In genomic region chr11:68037481-68038225, GRCh38 we compare ENCODE assay signal across 11 cellular contexts. TPM values are rescaled to one million over a fixed set of nuclear protein-coding genes. Genes with fewer than 3 reads are reported as not detected.
DNase-seq lines count a peak whose midpoint lies in the region; ATAC-seq, FAIRE-seq and TF ChIP-seq lines count a peak whose summit lies in the region.
"Had no signal": no experiment of that assay in that cellular context is flagged by ENCODE, and none has a peak within 500 bp of the region (broad histone marks: within the 10 kb centered on the region; RNA-seq: fewer than 3 reads in every experiment).

No MANE protein-coding gene starts in this region.

- POLR2A ChIA-PET in A549 (lab: Yijun Ruan, JAX) (interaction anchor here (0.6 to 2.4 kb wide), 6 partner anchors 9 to 97 kb away, joined by 3 to 13 read pairs (median 5); partner anchors contain the start of gene ALDH3B1), K562 (lab: Yijun Ruan, JAX) (interaction anchor here (0.6 to 1.7 kb wide), 6 partner anchors 9 to 81 kb away, joined by 3 to 8 read pairs (median 4); no protein-coding TSS in a partner anchor)

- FAIRE-seq in A549 (lab: Jason Lieb, UNC) (no peak), K562 (lab: Jason Lieb, UNC) (no peak)
- FAIRE-seq: G401.6 had no signal

- H3K27ac ChIP-seq in A549 (peak overlapping the region; percentile 95 to 96), HUES64 (ENCODE audit: low read depth, low read length) (peak overlapping the region; percentile 13), K562 (ENCODE audit: extremely low read depth, low read depth, low read length) (peak overlapping the region; percentile 83; the same call in 2 of the 3 replicates)

- peaks cover 40% of the 10 kb centered on the region for H3K79me2 ChIP-seq in K562 (ENCODE audit: control insufficient read depth, insufficient read depth, low read length)

- H3K4me1 ChIP-seq in A549 (peaks cover 49% of the 10 kb centered on the region), HUES64 (ENCODE audit: insufficient read depth, low read length) (peaks cover 15% of the 10 kb centered on the region; the same call in 1 of the 2 replicates), K562 (replicated peaks in 1 of 2; ENCODE audit: control insufficient read depth in 2 of 2, insufficient read depth in 2 of 2, low read length in 2 of 2) (peaks cover 36 to 80% of the 10 kb centered on the region in 2 experiments)

- H3K36me3 ChIP-seq in HUES64 (ENCODE audit: insufficient read depth, low read length) = peaks cover 21% of the 10 kb centered on the region
- H3K36me3 ChIP-seq in K562 (ENCODE audit: control insufficient read depth, insufficient read depth, low read length) = peaks cover 49% of the 10 kb centered on the region; the same call in 2 of the 3 replicates

- no peak overlapping the region for H2AFZ ChIP-seq in K562 (ENCODE audit: low read depth, low read length)

- no peaks in the 10 kb centered on the region for H3K36me3 Mint-ChIP-seq in naive B cell

- no peak for TF ChIP-seq EP300 in A549 (IDR thresholded peaks at IDR 0.05)
- TF ChIP-seq EP300 in K562 (IDR thresholded peaks at IDR 0.05; ENCODE audit: low read length) = no peak

- no peaks in the 10 kb centered on the region for H3K9me1 ChIP-seq in K562 (ENCODE audit: control insufficient read depth, insufficient read depth, low read length)

- H3K27me3 Mint-ChIP-seq in naive B cell = no peaks in the 10 kb centered on the region

- peaks cover 27 to 37% (median 37%) of the 10 kb centered on the region in 3 donors for H3K4me1 Mint-ChIP-seq in naive B cell

- no peak for TF ChIP-seq CTCF in A549 (IDR thresholded peaks at IDR 0.05)
- TF ChIP-seq CTCF in K562 (IDR thresholded peaks at IDR 0.05 in 2 of 3, conservative IDR thresholded peaks at IDR 0.05 in 1 of 3; ENCODE audit: insufficient read depth in 2 of 3, low read depth in 1 of 3, low read length in 3 of 3) = no peak

- H3K27ac Mint-ChIP-seq in naive B cell = peak overlapping the region in 4 of 6 donors; percentile 65 to 96 (median 74)

- H3K9ac ChIP-seq in HUES64 (ENCODE audit: low read depth, low read length) = no peak overlapping the region
- H3K9ac ChIP-seq in K562 (ENCODE audit: insufficient read depth in 1 of 2, low read depth in 2 of 2, low read length in 2 of 2) = peak overlapping the region; percentile 72 to 90; a peak in 3 of 4 replicates

- no peaks in the 10 kb centered on the region for H3K9me3 ChIP-seq in A549
- H3K9me3 ChIP-seq in HUES64 (ENCODE audit: insufficient read depth, low read depth, low read length) = no peaks in the 10 kb centered on the region
- H3K9me3 ChIP-seq in K562 (replicated peaks; ENCODE audit: control insufficient read depth, insufficient read depth, low read depth, low read length) = no peaks in the 10 kb centered on the region

- no peak for DNase-seq in A549 (ENCODE audit: low read depth in 1 of 2, low spot score in 1 of 2)
- no peak for DNase-seq in K562 (ENCODE audit: extremely low read depth in 1 of 4, low spot score in 3 of 4)
- DNase-seq in naive B cell = no peak
- no peak for DNase-seq in ACHN
- DNase-seq in NCI-H748 treated with DMSO at 0.1 percent for 48 hours (lab: John Stamatoyannopoulos, UW) = no peak
- no peak for DNase-seq in stimulated activated naive CD4-positive, alpha-beta T cell (lab: John Stamatoyannopoulos, UW)
- DNase-seq: GOT3, NCI-H1930 had no signal

- no peak for ATAC-seq in A549
- ATAC-seq in K562 = no peak
- no peak for ATAC-seq in naive B cell (ENCODE audit: low read depth in 2 of 2)
- ATAC-seq in GM18517 (IDR thresholded peaks at IDR 0.05; ENCODE audit: unreplicated experiment) = no peak

- H3K4me3 ChIP-seq in A549 (no peak overlapping the region), HUES64 (ENCODE audit: low read length) (no peak overlapping the region), K562 (no peak overlapping the region)

- WGBS in A549 (ENCODE audit: missing lambda C conversion rate) = 84% methylated on average over 19 of the region's 20 CpGs
- 93% methylated on average over 20 of the region's 20 CpGs for WGBS in HUES64
- WGBS in K562 (ENCODE audit: insufficient coverage, low coverage, missing lambda C conversion rate) = 80% methylated on average over 18 of the region's 20 CpGs

- no peaks in the 10 kb centered on the region for H3K27me3 ChIP-seq in HUES64 (ENCODE audit: insufficient read depth, low read length)
- H3K27me3 ChIP-seq in K562 (ENCODE audit: control insufficient read depth in 2 of 2, insufficient read depth in 2 of 2, low read length in 2 of 2) = no peaks in the 10 kb centered on the region

- intact Hi-C loops in K562 (cut with micrococcal nuclease) = no loop called here

- in situ Hi-C loops in K562 (cut with MboI) = no loop called here
- in situ Hi-C loops in ACHN (cut with HindIII; ENCODE audit: low pct_ligation_motif_present, low pct_unique_long_range_greater_than_20kb, low sequenced_read_pairs) = no loop called here

- no peak for TF ChIP-seq POLR2A in A549 (IDR thresholded peaks at IDR 0.05; ENCODE audit: low read length)
- no peak for TF ChIP-seq POLR2A in K562 (conservative IDR thresholded peaks at IDR 0.05)

- TF ChIP-seq RAD21 in A549 (conservative IDR thresholded peaks at IDR 0.05 in 1 of 2, IDR thresholded peaks at IDR 0.05 in 1 of 2) (no peak), K562 (CRISPR knock-in tag; conservative IDR thresholded peaks at IDR 0.05 in 1 of 2, IDR thresholded peaks at IDR 0.05 in 1 of 2) (no peak)

- H4K20me1 ChIP-seq in K562 (replicated peaks; ENCODE audit: control insufficient read depth, insufficient read depth, low read length) = no peaks in the 10 kb centered on the region

- no peaks in the 10 kb centered on the region for H3K9me3 Mint-ChIP-seq in naive B cell

- H3K4me3 Mint-ChIP-seq in naive B cell = peak overlapping the region; percentile 51 to 84 (median 64)

- no TSS peak for BruUV-seq in K562 (replicated peaks; lab: Mats Ljungman, UMichigan)

- CTCF ChIA-PET in A549 (lab: Yijun Ruan, JAX) = interaction anchor here (0.6 to 7.3 kb wide), 6 partner anchors 10 to 171 kb away, joined by 3 to 60 read pairs (median 6); partner anchors contain the start of gene ALDH3B1
- CTCF ChIA-PET in K562 (lab: Yijun Ruan, JAX; ENCODE audit: low intra/inter-chr PET ratio) = no interaction called here

- peak overlapping the region; percentile 94 for H3K4me2 ChIP-seq in A549
- no peak overlapping the region; the same call in 1 of the 2 replicates for H3K4me2 ChIP-seq in K562 (ENCODE audit: insufficient read depth, low read length)

RNA-seq across cellular contexts. Expression of gene TCIRG1, which starts 1.2 kb away (rescaled TPM):
- polyA plus RNA-seq in A549 (2011; rRNA removed) = 36.3 and 49.4 TPM in 2 replicates
- polyA plus RNA-seq in A549 (2012; cell fraction: cytosol; rRNA removed) = 99.5 and 132 TPM in 2 replicates
- 1,336 and 1,871 TPM in 2 replicates for polyA plus RNA-seq in A549 (2012; cell fraction: nucleus; rRNA removed)
- 94.9 to 120 TPM (median 115 TPM) in 3 replicates for polyA plus RNA-seq in A549 (2017; fragmentation: RNase III; extraction: RNeasy Plus Mini Kit Qiagen cat#74134 plus additional on column Dnase treatment)
- polyA minus RNA-seq in A549 (2011; rRNA and poly(A)+ RNA removed) = 33.0 and 50.4 TPM in 2 replicates
- polyA plus RNA-seq in HUES64 (2013, experiment 1 of 2) = 11.7 TPM
- polyA plus RNA-seq in HUES64 (2013, experiment 2 of 2) = 11.7 TPM
- 106 and 531 TPM in 2 replicates for total RNA-seq in K562 (2011; cell fraction: chromatin; rRNA removed; ENCODE audit: low replicate concordance)
- total RNA-seq in K562 (2011; cell fraction: nucleolus; rRNA removed) = 492 and 517 TPM in 2 replicates
- total RNA-seq in K562 (2011; cell fraction: nucleoplasm; rRNA removed) = 190 and 232 TPM in 2 replicates
- total RNA-seq in K562 (2014; rRNA removed) = 78.0 and 82.8 TPM in 2 replicates
- total RNA-seq in K562 (2014; rRNA removed; fragmentation: Illumina TruSeq; extraction: Trizol) = 2.5 and 5.5 TPM in 2 replicates
- total RNA-seq in K562 (2015; rRNA removed; fragmentation: Illumina TruSeq; extraction: Trizol) = 24.4 and 28.7 TPM in 2 replicates
- total RNA-seq in K562 (2021) = 96.4 and 108 TPM in 2 replicates
- 31.1 and 72.7 TPM in 2 replicates for polyA plus RNA-seq in K562 (2011; rRNA removed)
- 56.1 and 92.6 TPM in 2 replicates for polyA plus RNA-seq in K562 (2011; cell fraction: cytosol; rRNA removed)
- 923 and 1,215 TPM in 2 replicates for polyA plus RNA-seq in K562 (2011; cell fraction: nucleus; rRNA removed)
- polyA plus RNA-seq in K562 (2012) = 55.4 and 115 TPM in 2 replicates
- polyA plus RNA-seq in K562 (2014; fragmentation: Illumina TruSeq; extraction: Trizol) = 13.1 and 33.3 TPM in 2 replicates
- 1 to 10 TPM in 1 of 2 experiments, under 1 TPM in 1; 0.49 to 1.9 TPM for polyA plus RNA-seq in K562 (2014; fragmentation: Nextera tagmentation; extraction: Ambion mirVana)
- 113 and 143 TPM in 2 replicates for polyA plus RNA-seq in K562 (2014; rRNA removed)
- polyA minus RNA-seq in K562 (2011; rRNA and poly(A)+ RNA removed) = 9.7 and 11.0 TPM in 2 replicates
- polyA minus RNA-seq in K562 (2011; cell fraction: cytosol; rRNA and poly(A)+ RNA removed) = 28.2 and 33.0 TPM in 2 replicates
- 139 and 154 TPM in 2 replicates for polyA minus RNA-seq in K562 (2011; cell fraction: nucleus; rRNA and poly(A)+ RNA removed)
- 10 to 100 TPM; 16.4 to 44.9 (median 26.6) TPM for polyA plus RNA-seq in naive B cell (ENCODE audit: low read depth in 6 of 6)

RNA-seq across cellular contexts. Expression of gene NDUFS8, which starts 7.2 kb away (rescaled TPM):
- polyA plus RNA-seq in A549 (2011; rRNA removed) = 71.0 and 73.7 TPM in 2 replicates
- polyA plus RNA-seq in A549 (2012; cell fraction: cytosol; rRNA removed) = 361 and 428 TPM in 2 replicates
- polyA plus RNA-seq in A549 (2012; cell fraction: nucleus; rRNA removed) = 379 and 494 TPM in 2 replicates
- 283 to 300 TPM (median 298 TPM) in 3 replicates for polyA plus RNA-seq in A549 (2017; fragmentation: RNase III; extraction: RNeasy Plus Mini Kit Qiagen cat#74134 plus additional on column Dnase treatment)
- 93.4 and 105 TPM in 2 replicates for polyA minus RNA-seq in A549 (2011; rRNA and poly(A)+ RNA removed)
- 122 TPM for polyA plus RNA-seq in HUES64 (2013, experiment 1 of 2)
- polyA plus RNA-seq in HUES64 (2013, experiment 2 of 2) = 128 TPM
- 41.2 and 158 TPM in 2 replicates for total RNA-seq in K562 (2011; cell fraction: chromatin; rRNA removed; ENCODE audit: low replicate concordance)
- total RNA-seq in K562 (2011; cell fraction: nucleolus; rRNA removed) = 168 and 170 TPM in 2 replicates
- total RNA-seq in K562 (2011; cell fraction: nucleoplasm; rRNA removed) = 99.4 and 102 TPM in 2 replicates
- 351 and 419 TPM in 2 replicates for total RNA-seq in K562 (2014; rRNA removed)
- total RNA-seq in K562 (2014; rRNA removed; fragmentation: Illumina TruSeq; extraction: Trizol) = 60.0 and 91.3 TPM in 2 replicates
- 146 and 150 TPM in 2 replicates for total RNA-seq in K562 (2015; rRNA removed; fragmentation: Illumina TruSeq; extraction: Trizol)
- 271 and 294 TPM in 2 replicates for total RNA-seq in K562 (2021)
- 67.2 and 68.7 TPM in 2 replicates for polyA plus RNA-seq in K562 (2011; rRNA removed)
- polyA plus RNA-seq in K562 (2011; cell fraction: cytosol; rRNA removed) = 181 and 505 TPM in 2 replicates
- 116 and 178 TPM in 2 replicates for polyA plus RNA-seq in K562 (2011; cell fraction: nucleus; rRNA removed)
- 247 and 317 TPM in 2 replicates for polyA plus RNA-seq in K562 (2012)
- 101 and 156 TPM in 2 replicates for polyA plus RNA-seq in K562 (2014; fragmentation: Illumina TruSeq; extraction: Trizol)
- polyA plus RNA-seq in K562 (2014; fragmentation: Nextera tagmentation; extraction: Ambion mirVana) = 10 to 100 TPM; 36.5 to 65.1 TPM
- polyA plus RNA-seq in K562 (2014; rRNA removed) = 241 and 257 TPM in 2 replicates
- polyA minus RNA-seq in K562 (2011; rRNA and poly(A)+ RNA removed) = 28.2 and 47.3 TPM in 2 replicates
- 128 and 135 TPM in 2 replicates for polyA minus RNA-seq in K562 (2011; cell fraction: cytosol; rRNA and poly(A)+ RNA removed)
- 55.5 and 65.1 TPM in 2 replicates for polyA minus RNA-seq in K562 (2011; cell fraction: nucleus; rRNA and poly(A)+ RNA removed)
- 100 to 1,000 TPM; 110 to 130 (median 119) TPM for polyA plus RNA-seq in naive B cell (ENCODE audit: low read depth in 6 of 6)

RNA-seq across cellular contexts. Expression of gene ALDH3B1, which starts 27.5 kb away (rescaled TPM):
- 109 and 130 TPM in 2 replicates for polyA plus RNA-seq in A549 (2011; rRNA removed)
- 155 and 214 TPM in 2 replicates for polyA plus RNA-seq in A549 (2012; cell fraction: cytosol; rRNA removed)
- 236 and 305 TPM in 2 replicates for polyA plus RNA-seq in A549 (2012; cell fraction: nucleus; rRNA removed)
- 93.7 to 104 TPM (median 94.4 TPM) in 3 replicates for polyA plus RNA-seq in A549 (2017; fragmentation: RNase III; extraction: RNeasy Plus Mini Kit Qiagen cat#74134 plus additional on column Dnase treatment)
- polyA minus RNA-seq in A549 (2011; rRNA and poly(A)+ RNA removed) = 46.0 and 65.0 TPM in 2 replicates
- polyA plus RNA-seq in HUES64 (2013, experiment 1 of 2) = 0.05 TPM
- 0.25 TPM for polyA plus RNA-seq in HUES64 (2013, experiment 2 of 2)
- total RNA-seq in K562 (2011; cell fraction: chromatin; rRNA removed; ENCODE audit: low replicate concordance) = 0.14 and 0.70 TPM in 2 replicates
- total RNA-seq in K562 (2011; cell fraction: nucleolus; rRNA removed) = 0.13 and 0.17 TPM in 2 replicates
- total RNA-seq in K562 (2011; cell fraction: nucleoplasm; rRNA removed) = 0.07 and 0.15 TPM in 2 replicates
- total RNA-seq in K562 (2014; rRNA removed) = 0.37 TPM in 1 of 2 replicates, not detected in the other
- total RNA-seq in K562 (2014; rRNA removed; fragmentation: Illumina TruSeq; extraction: Trizol) = 0.04 TPM in 1 of 2 replicates, not detected in the other
- 0.07 and 0.08 TPM in 2 replicates for total RNA-seq in K562 (2015; rRNA removed; fragmentation: Illumina TruSeq; extraction: Trizol)
- total RNA-seq in K562 (2021) = 0.13 and 0.35 TPM in 2 replicates
- 0.10 and 0.19 TPM in 2 replicates for polyA plus RNA-seq in K562 (2011; rRNA removed)
- polyA plus RNA-seq in K562 (2011; cell fraction: cytosol; rRNA removed) = 0.18 and 0.36 TPM in 2 replicates
- polyA plus RNA-seq in K562 (2011; cell fraction: nucleus; rRNA removed) = 0.21 and 0.30 TPM in 2 replicates
- 0.42 and 1.4 TPM in 2 replicates for polyA plus RNA-seq in K562 (2012)
- polyA plus RNA-seq in K562 (2014; fragmentation: Illumina TruSeq; extraction: Trizol) = 0.06 and 0.15 TPM in 2 replicates
- polyA plus RNA-seq in K562 (2014; fragmentation: Nextera tagmentation; extraction: Ambion mirVana) = under 1 TPM in 1 of 2 experiments, not detected in 1; 0.01 TPM
- polyA plus RNA-seq in K562 (2014; rRNA removed) = 0.21 and 0.43 TPM in 2 replicates
- 0.03 TPM in 1 of 2 replicates, not detected in the other for polyA minus RNA-seq in K562 (2011; rRNA and poly(A)+ RNA removed)
- polyA minus RNA-seq in K562 (2011; cell fraction: cytosol; rRNA and poly(A)+ RNA removed) = 1.5 TPM in 1 of 2 replicates, not detected in the other
- polyA minus RNA-seq in K562 (2011; cell fraction: nucleus; rRNA and poly(A)+ RNA removed) = 0.11 and 0.54 TPM in 2 replicates
- under 1 TPM in 5 of 6 donors, not detected in 1; 0.33 to 0.94 (median 0.67) TPM for polyA plus RNA-seq in naive B cell (ENCODE audit: low read depth in 6 of 6)

RNA-seq across cellular contexts. Expression of gene UNC93B1, which starts 33.8 kb away (rescaled TPM):
- 49.4 and 55.5 TPM in 2 replicates for polyA plus RNA-seq in A549 (2011; rRNA removed)
- polyA plus RNA-seq in A549 (2012; cell fraction: cytosol; rRNA removed) = 69.3 and 103 TPM in 2 replicates
- 270 and 373 TPM in 2 replicates for polyA plus RNA-seq in A549 (2012; cell fraction: nucleus; rRNA removed)
- 43.7 to 51.2 TPM (median 47.1 TPM) in 3 replicates for polyA plus RNA-seq in A549 (2017; fragmentation: RNase III; extraction: RNeasy Plus Mini Kit Qiagen cat#74134 plus additional on column Dnase treatment)
- polyA minus RNA-seq in A549 (2011; rRNA and poly(A)+ RNA removed) = 103 and 125 TPM in 2 replicates
- 12.0 TPM for polyA plus RNA-seq in HUES64 (2013, experiment 1 of 2)
- polyA plus RNA-seq in HUES64 (2013, experiment 2 of 2) = 12.4 TPM
- total RNA-seq in K562 (2011; cell fraction: chromatin; rRNA removed; ENCODE audit: low replicate concordance) = 14.0 and 42.4 TPM in 2 replicates
- 38.0 and 40.8 TPM in 2 replicates for total RNA-seq in K562 (2011; cell fraction: nucleolus; rRNA removed)
- 17.3 and 24.9 TPM in 2 replicates for total RNA-seq in K562 (2011; cell fraction: nucleoplasm; rRNA removed)
- total RNA-seq in K562 (2014; rRNA removed) = 10.1 and 12.2 TPM in 2 replicates
- 3.7 and 4.3 TPM in 2 replicates for total RNA-seq in K562 (2014; rRNA removed; fragmentation: Illumina TruSeq; extraction: Trizol)
- 2.3 and 3.3 TPM in 2 replicates for total RNA-seq in K562 (2015; rRNA removed; fragmentation: Illumina TruSeq; extraction: Trizol)
- 13.6 and 14.1 TPM in 2 replicates for total RNA-seq in K562 (2021)
- 8.6 and 10.0 TPM in 2 replicates for polyA plus RNA-seq in K562 (2011; rRNA removed)
- polyA plus RNA-seq in K562 (2011; cell fraction: cytosol; rRNA removed) = 11.3 and 17.7 TPM in 2 replicates
- polyA plus RNA-seq in K562 (2011; cell fraction: nucleus; rRNA removed) = 30.9 and 40.1 TPM in 2 replicates
- polyA plus RNA-seq in K562 (2012) = 6.5 and 9.5 TPM in 2 replicates
- 5.1 and 6.5 TPM in 2 replicates for polyA plus RNA-seq in K562 (2014; fragmentation: Illumina TruSeq; extraction: Trizol)
- under 1 TPM; 0.10 to 0.17 TPM for polyA plus RNA-seq in K562 (2014; fragmentation: Nextera tagmentation; extraction: Ambion mirVana)
- 7.3 and 11.6 TPM in 2 replicates for polyA plus RNA-seq in K562 (2014; rRNA removed)
- polyA minus RNA-seq in K562 (2011; rRNA and poly(A)+ RNA removed) = 5.2 and 8.3 TPM in 2 replicates
- polyA minus RNA-seq in K562 (2011; cell fraction: cytosol; rRNA and poly(A)+ RNA removed) = 9.3 and 11.6 TPM in 2 replicates
- 12.3 and 12.5 TPM in 2 replicates for polyA minus RNA-seq in K562 (2011; cell fraction: nucleus; rRNA and poly(A)+ RNA removed)
- 100 to 1,000 TPM in 3 of 6 donors, 10 to 100 TPM in 3; 93.5 to 149 (median 103) TPM for polyA plus RNA-seq in naive B cell (ENCODE audit: low read depth in 6 of 6)

Comparison
In these comparisons a context has a peak if more than half of its experiments do, and no peak if none do; other contexts are left out.
1. H3K27ac ChIP-seq: peak in every context shown above with its lines; median percentile 96 in A549; 83 in K562; 13 in HUES64.
2. RNA of gene ALDH3B1, which starts 27.5 kb away (polyA plus RNA-seq): 93.7 to 305 TPM in A549; 0.33 to 0.94 TPM in naive B cell and 0.01 to 1.4 TPM in K562; every median in the first group is over 10 times any median in the second.